In the genomic region with DNA sequence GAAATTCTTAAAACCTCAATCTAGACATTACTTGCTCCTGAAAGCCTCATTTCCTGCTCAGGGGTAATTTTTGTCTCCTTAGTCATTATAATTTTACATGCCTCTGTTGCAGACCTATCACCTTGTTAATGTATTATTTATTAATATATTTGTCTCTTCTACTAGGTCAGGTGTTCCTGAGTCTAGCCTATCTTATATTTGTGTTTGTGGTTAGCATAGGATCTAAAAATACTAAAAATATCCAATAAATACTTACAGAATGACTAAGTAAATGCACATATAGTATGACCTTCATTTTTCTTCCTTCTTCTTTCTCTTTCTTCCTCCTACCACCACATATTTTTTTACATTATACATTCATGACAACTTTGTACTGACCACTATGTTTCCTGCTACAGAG, we compare ENCODE assay signal across 17 cellular contexts.
"Had no signal": no experiment of that assay in that cellular context is flagged by ENCODE, and none has a peak within 500 bp of the region (broad histone marks: within the 10 kb centered on the region; RNA-seq: fewer than 3 reads in every experiment).

No MANE protein-coding gene starts in this region.

- H3K4me1 ChIP-seq: upper lobe of right lung had no signal

- ATAC-seq: activated CD4-positive, alpha-beta T cell treated with anti-CD3 and anti-CD28 coated beads for 36 hours; left lobe of liver; stimulated activated naive B cell treated with anti-CD40 and anti-IgM and Interleukin-4, amounts not matched to agents 10 μg/mL and 1 μg/mL and 100 μg/mL, for 72 hours; upper lobe of right lung had no signal

- DNase-seq: activated CD4-positive, alpha-beta T cell treated with anti-CD3 and anti-CD28 coated beads for 36 hours; activated CD4-positive, alpha-beta T cell treated with anti-CD3 and anti-CD28 coated beads, Interleukin-2, amount 50 U/mL, for 48 hours; activated gamma-delta T cell treated with Interleukin-2 at 50 U/mL for 16 hours; activated T-cell treated with anti-CD3 and anti-CD28 coated beads for 4 hours; dermis blood vessel endothelial cell; effector memory CD4-positive, alpha-beta T cell; glutamatergic neuron; hippocampal formation; nephron progenitor cell; nucleus accumbens; posterior cingulate gyrus; retina; stimulated activated naive B cell treated with anti-CD40 and anti-IgM and Interleukin-4, amounts not matched to agents 10 μg/mL and 1 μg/mL and 100 μg/mL, for 72 hours; upper lobe of right lung had no signal

- H3K27ac ChIP-seq: cardiac muscle cell, upper lobe of right lung had no signal

- H3K4me3 ChIP-seq: cardiac muscle cell, lung, upper lobe of right lung had no signal

- H3K9me3 ChIP-seq: upper lobe of right lung had no signal

- H3K36me3 ChIP-seq: cardiac muscle cell, upper lobe of right lung had no signal

- H3K27me3 ChIP-seq: cardiac muscle cell, upper lobe of right lung had no signal
